8 cellular contexts compared by ENCODE assay signal in genomic region chr4:111641813-111642579, GRCh38.
DNase-seq lines count a peak whose midpoint lies in the region; ATAC-seq, FAIRE-seq and TF ChIP-seq lines count a peak whose summit lies in the region.

No MANE protein-coding gene starts in this region.

- BruUV-seq in GM12878 (replicated peaks; lab: Mats Ljungman, UMichigan) = no TSS peak

- H3K27ac ChIP-seq in GM12878 (ENCODE audit: control insufficient read depth, insufficient read depth) (no peak overlapping the region), iPS DF 6.9 (ENCODE audit: low read length) (no peak overlapping the region)

- ATAC-seq in GM21723 (IDR thresholded peaks at IDR 0.05; ENCODE audit: unreplicated experiment) (peak; percentile 99), GM12878 (peak; percentile 98)

- TF ChIP-seq CTCF in GM12878 (IDR thresholded peaks at IDR 0.05 in 2 of 3, conservative IDR thresholded peaks at IDR 0.05 in 1 of 3; ENCODE audit: control insufficient read depth in 2 of 3, extremely low read depth in 1 of 3, insufficient read depth in 1 of 3, low read depth in 3 of 3, low read length in 3 of 3) = peak; percentile 80 to 97 (median 83)

- TF ChIP-seq EP300 in GM12878 (IDR thresholded peaks at IDR 0.05; ENCODE audit: borderline replicate concordance in 1 of 2, control insufficient read depth in 1 of 2, low read depth in 2 of 2, low read length in 2 of 2) = no peak

- H3K27me3 ChIP-seq in GM12878 (replicated peaks in 1 of 2; ENCODE audit: control insufficient read depth in 2 of 2, insufficient read depth in 2 of 2, low read length in 1 of 2) (no peaks in the 10 kb centered on the region; a peak in 1 of 4 replicates), iPS DF 6.9 (ENCODE audit: control insufficient read depth, insufficient read depth, low read length) (no peaks in the 10 kb centered on the region)

- TF ChIP-seq RAD21 in GM12878 (IDR thresholded peaks at IDR 0.05; ENCODE audit: insufficient read depth, low read depth, low read length) = peak; percentile 74

- no peak overlapping the region for H2AFZ ChIP-seq in GM12878 (ENCODE audit: control insufficient read depth, low read depth, low read length)

- H4K20me1 ChIP-seq in GM12878 (ENCODE audit: control insufficient read depth, insufficient read depth) = no peaks in the 10 kb centered on the region

- no peaks in the 10 kb centered on the region for H3K9me3 ChIP-seq in GM12878 (replicated peaks; ENCODE audit: control insufficient read depth, insufficient read depth, low read length)
- no peaks in the 10 kb centered on the region for H3K9me3 ChIP-seq in iPS DF 6.9 (ENCODE audit: control insufficient read depth, insufficient read depth, low read length)

- H3K79me2 ChIP-seq in GM12878 (ENCODE audit: control insufficient read depth, insufficient read depth, low read length) = no peaks in the 10 kb centered on the region

- TF ChIP-seq POLR2A in GM12878 (IDR thresholded peaks at IDR 0.05; ENCODE audit: low read depth, low read length) = no peak

- POLR2A ChIA-PET in GM12878 (lab: Charles Lee) = no interaction called here

- RAD21 ChIA-PET in GM12878 (lab: Charles Lee; ENCODE audit: unreplicated experiment) = interaction anchor here (0.9 to 2.0 kb wide), 4 partner anchors 212 to 419 kb away, joined by 3 to 8 read pairs (median 6); no protein-coding TSS in a partner anchor

- no peak overlapping the region for H3K4me2 ChIP-seq in GM12878 (ENCODE audit: control insufficient read depth, insufficient read depth)

- no peaks in the 10 kb centered on the region for H3K36me3 ChIP-seq in GM12878 (ENCODE audit: control insufficient read depth in 2 of 2, insufficient read depth in 2 of 2, low read length in 1 of 2)
- H3K36me3 ChIP-seq in iPS DF 6.9 (ENCODE audit: control insufficient read depth, insufficient read depth, low read length) = no peaks in the 10 kb centered on the region

- H3K4me1 ChIP-seq in GM12878 (ENCODE audit: control insufficient read depth, insufficient read depth, low read length) (no peaks in the 10 kb centered on the region), iPS DF 6.9 (ENCODE audit: control insufficient read depth, insufficient read depth, low read length) (no peaks in the 10 kb centered on the region)

- no peak overlapping the region for H3K9ac ChIP-seq in GM12878 (ENCODE audit: control insufficient read depth, insufficient read depth, low read length)

- in situ Hi-C loops in GM12878 (cut with MboI) = loop anchor here (5.0 to 25.0 kb wide), 3 partner anchors 295 to 1005 kb away; no protein-coding TSS in a partner anchor

- SMC1A ChIA-PET in GM12878 (lab: Charles Lee; ENCODE audit: uncharacterized antibody, unreplicated experiment) = interaction anchor here (1.1 to 2.1 kb wide), 9 partner anchors 10 to 392 kb away, joined by 3 to 20 read pairs (median 5); no protein-coding TSS in a partner anchor

- CTCF ChIA-PET in GM12878 (lab: Yijun Ruan, JAX) = interaction anchor here (0.7 to 2.2 kb wide), 19 partner anchors 9 to 420 kb away, joined by 3 to 29 read pairs (median 4); no protein-coding TSS in a partner anchor

- H3K4me3 ChIP-seq in GM12878 = no peak overlapping the region
- H3K4me3 ChIP-seq in iPS DF 6.9 (ENCODE audit: low read length) = no peak overlapping the region

- intact Hi-C loops in GM12878 (cut with micrococcal nuclease; ENCODE audit: unreplicated experiment) = loop anchor here (1.0 to 2.0 kb wide), 3 partner anchors 213 to 389 kb away; no protein-coding TSS in a partner anchor

- DNase-seq in activated T-cell treated with anti-CD3 and anti-CD28 coated beads, Interleukin-2, amount 50 U/mL, for 48 hours = peak; percentile 17 to 18
- DNase-seq in activated T-cell treated with anti-CD3 and anti-CD28 coated beads for 4 hours (no peak), HT1080 (ENCODE audit: low read depth) (peak; percentile 75), NOMO-1 treated with DMSO at 0.1 percent for 48 hours (lab: John Stamatoyannopoulos, UW; ENCODE audit: unreplicated experiment) (peak; percentile 93), GM12878 (ENCODE audit: low read depth, low spot score) (peak; percentile 13), iPS DF 6.9 (ENCODE audit: low read depth, low spot score) (peak; percentile 66)
- DNase-seq in stimulated activated CD8-positive, alpha-beta memory T cell treated with anti-CD3 and anti-CD28 coated beads, Interleukin-15, amount 100 ng/mL, for 48 hours (ENCODE audit: low read depth in 2 of 2) = peak; percentile 0 to 1

- FAIRE-seq in GM12878 (lab: Jason Lieb, UNC) = peak; percentile 66

- WGBS in GM12878 (ENCODE audit: insufficient coverage, insufficient replicate concordance, low lambda C conversion rate, missing lambda C conversion rate) = 39% methylated on average over 9 of the region's 9 CpGs
- 100% methylated on average over 3 of the region's 9 CpGs for WGBS in iPS DF 6.9 (ENCODE audit: insufficient coverage, insufficient read length)

TF ChIP-seq in GM12878, 131 proteins besides CTCF, POLR2A, EP300 and RAD21 (continues in another document):
- TF ChIP-seq SREBF1 (IDR thresholded peaks at IDR 0.05; ENCODE audit: low read length) (no peak), KDM1A (IDR thresholded peaks at IDR 0.05; ENCODE audit: borderline replicate concordance) (no peak), BACH1 (IDR thresholded peaks at IDR 0.05; ENCODE audit: borderline replicate concordance) (no peak), CREB1 (IDR thresholded peaks at IDR 0.05; ENCODE audit: low read depth) (no peak), NR2F1 (conservative IDR thresholded peaks at IDR 0.05) (peak; percentile 56), ATF3 (IDR thresholded peaks at IDR 0.05; ENCODE audit: borderline replicate concordance, extremely low read depth, low read depth, low read length) (peak; percentile 31; the same call in 1 of the 2 replicates), ZNF24 (IDR thresholded peaks at IDR 0.05) (0 out of 2 replicates have a peak, but pooled peaks have one; percentile 31), MYB (IDR thresholded peaks at IDR 0.05; ENCODE audit: borderline replicate concordance, low read depth, low read length) (no peak), SMC3 (IDR thresholded peaks at IDR 0.05; ENCODE audit: borderline replicate concordance, low read length) (peak; percentile 97), NR2C1 (IDR thresholded peaks at IDR 0.05) (no peak), NRF1 (conservative IDR thresholded peaks at IDR 0.05; ENCODE audit: low read depth, low read length) (no peak), YY1 (IDR thresholded peaks at IDR 0.05; ENCODE audit: low read depth, low read length) (peak; percentile 60; the same call in 1 of the 2 replicates), FOXM1 (IDR thresholded peaks at IDR 0.05; ENCODE audit: low read depth, low read length) (peak; percentile 38; the same call in 1 of the 2 replicates), NR2C2 (IDR thresholded peaks at IDR 0.05; ENCODE audit: borderline replicate concordance, control insufficient read depth, insufficient read length, low read depth) (no peak), BMI1 (IDR thresholded peaks at IDR 0.05; ENCODE audit: borderline replicate concordance) (no peak), CUX1 (IDR thresholded peaks at IDR 0.05; ENCODE audit: insufficient replicate concordance, low read depth, low read length) (no peak)
